ENCODE assay signal across 9 cellular contexts in the genomic region with DNA sequence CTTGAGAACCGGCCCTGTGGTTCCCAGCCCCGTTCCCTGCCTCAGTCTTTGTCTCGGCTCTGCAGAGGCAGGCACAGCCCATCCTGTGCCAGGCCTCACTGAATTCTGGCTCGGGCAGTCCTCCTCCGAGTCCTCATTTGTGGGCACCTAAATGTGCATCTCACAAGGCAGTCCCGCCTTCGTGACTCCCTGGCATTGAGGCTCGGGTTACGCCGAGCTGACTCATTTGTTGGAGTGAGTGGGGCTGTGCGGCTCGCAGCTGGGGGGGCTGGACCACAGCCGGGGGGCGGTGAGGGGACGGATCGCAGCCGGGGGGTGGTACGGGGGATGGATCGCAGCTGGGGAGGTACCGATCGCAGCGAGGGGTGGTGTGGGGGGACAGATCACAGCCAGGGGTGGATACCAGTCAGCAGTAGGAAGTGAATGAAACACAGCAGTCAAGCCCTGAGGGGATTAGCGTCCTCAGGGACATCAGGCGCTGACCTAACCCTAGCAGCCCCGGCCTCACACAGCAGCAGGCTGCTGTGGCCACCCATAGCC.
A peak's percentile ranks its signal among the peaks of the same experiment; 100 is the strongest.
DNase-seq lines count a peak whose midpoint lies in the region; ATAC-seq and TF ChIP-seq lines count a peak whose summit lies in the region.
"Had no signal": no experiment of that assay in that cellular context is flagged by ENCODE, and none has a peak within 500 bp of the region (broad histone marks: within the 10 kb centered on the region; RNA-seq: fewer than 3 reads in every experiment).

No MANE protein-coding gene starts in this region.

- WGBS in right lobe of liver (ENCODE audit: insufficient coverage, low coverage, low lambda C conversion rate, missing lambda C conversion rate): 75% methylated on average over 18 of the region's 25 CpGs
- WGBS in upper lobe of left lung, 2 donors: 64 to 77% methylated on average over 14 to 25 of the region's 25 CpGs

- peak; percentile 75 for DNase-seq in AG09319 (ENCODE audit: extremely low read depth, low read depth)
- peak; percentile 56 for DNase-seq in NCI-H128 (lab: John Stamatoyannopoulos, UW; ENCODE audit: unreplicated experiment)
- DNase-seq in cerebellar cortex (ENCODE audit: low spot score): peak; percentile 22
- DNase-seq in right lobe of liver: peak in 2 of 3 donors; percentile 20 to 42
- DNase-seq in upper lobe of left lung: peak in 1 of 2 donors; percentile 84
- no peak for DNase-seq in left lobe of liver (ENCODE audit: low spot score)
- no peak for DNase-seq in CD14-positive monocyte (ENCODE audit: low spot score)
- DNase-seq: activated naive CD8-positive, alpha-beta T cell treated with anti-CD3 and anti-CD28 coated beads, Interleukin-2, amount 10 ng/mL, durations not matched to agents 7 days and 5 days had no signal

- H3K9me3 Mint-ChIP-seq in CD14-positive monocyte: peaks cover 0 to 3% (median 0%) of the 10 kb centered on the region in 7 donors

- no peaks in the 10 kb centered on the region for H3K9me3 ChIP-seq in right lobe of liver
- H3K9me3 ChIP-seq in upper lobe of left lung: no peaks in the 10 kb centered on the region

- H3K27ac ChIP-seq in right lobe of liver (no peak overlapping the region), upper lobe of left lung (peak overlapping the region in 3 of 4 donors; percentile 53 to 77 (median 68))

- intact Hi-C loops in right lobe of liver (cut with DNase I): no loop called here
- intact Hi-C loops in CD14-positive monocyte (cut with micrococcal nuclease): no loop called here

- H3K4me3 ChIP-seq in right lobe of liver: no peak overlapping the region
- H3K4me3 ChIP-seq in upper lobe of left lung: no peak overlapping the region

- H3K27me3 ChIP-seq in right lobe of liver (no peaks in the 10 kb centered on the region), upper lobe of left lung (no peaks in the 10 kb centered on the region)

- H3K4me1 Mint-ChIP-seq in CD14-positive monocyte: no peaks in the 10 kb centered on the region
- H3K4me1 Mint-ChIP-seq: activated naive CD8-positive, alpha-beta T cell treated with anti-CD3 and anti-CD28 coated beads, Interleukin-2, amount 10 ng/mL, durations not matched to agents 7 days and 5 days had no signal

- no peak for TF ChIP-seq EP300 in upper lobe of left lung (IDR thresholded peaks at IDR 0.05)

- ATAC-seq in right lobe of liver: no peak
- ATAC-seq in upper lobe of left lung (ENCODE audit: low FRiP score in 2 of 2): peak in 1 of 2 donors; percentile 64
- no peak for ATAC-seq in left lobe of liver
- no peak for ATAC-seq in HG02678 (IDR thresholded peaks at IDR 0.05; ENCODE audit: unreplicated experiment)

- H3K4me3 Mint-ChIP-seq in CD14-positive monocyte: no peak overlapping the region
- H3K4me3 Mint-ChIP-seq: activated naive CD8-positive, alpha-beta T cell treated with anti-CD3 and anti-CD28 coated beads, Interleukin-2, amount 10 ng/mL, durations not matched to agents 7 days and 5 days had no signal

- H3K36me3 Mint-ChIP-seq in CD14-positive monocyte: peaks cover 66 to 96% of the 10 kb centered on the region in 2 donors
- H3K36me3 Mint-ChIP-seq: activated naive CD8-positive, alpha-beta T cell treated with anti-CD3 and anti-CD28 coated beads, Interleukin-2, amount 10 ng/mL, durations not matched to agents 7 days and 5 days had no signal

- no peaks in the 10 kb centered on the region for H3K4me1 ChIP-seq in right lobe of liver
- H3K4me1 ChIP-seq in upper lobe of left lung: peaks cover 3 to 20% (median 6%) of the 10 kb centered on the region in 4 donors

- H3K36me3 ChIP-seq in right lobe of liver (peaks cover 0 to 39% (median 15%) of the 10 kb centered on the region in 4 donors), upper lobe of left lung (peaks cover 0 to 79% (median 56%) of the 10 kb centered on the region in 4 donors)

- TF ChIP-seq POLR2A in right lobe of liver (IDR thresholded peaks at IDR 0.05): no peak
- TF ChIP-seq POLR2A in upper lobe of left lung (IDR thresholded peaks at IDR 0.05): no peak

- peak overlapping the region in 3 of 7 donors; percentile 38 to 59 (median 56) for H3K27ac Mint-ChIP-seq in CD14-positive monocyte
- H3K27ac Mint-ChIP-seq: activated naive CD8-positive, alpha-beta T cell treated with anti-CD3 and anti-CD28 coated beads, Interleukin-2, amount 10 ng/mL, durations not matched to agents 7 days and 5 days had no signal

- H3K27me3 Mint-ChIP-seq in CD14-positive monocyte (ENCODE audit: low read depth in 3 of 3): no peaks in the 10 kb centered on the region
- H3K27me3 Mint-ChIP-seq: activated naive CD8-positive, alpha-beta T cell treated with anti-CD3 and anti-CD28 coated beads, Interleukin-2, amount 10 ng/mL, durations not matched to agents 7 days and 5 days had no signal

- TF ChIP-seq CTCF in AG09319 (IDR thresholded peaks at IDR 0.05; ENCODE audit: low read depth, low read length) (no peak), right lobe of liver (IDR thresholded peaks at IDR 0.05) (no peak), upper lobe of left lung (IDR thresholded peaks at IDR 0.05) (no peak), CD14-positive monocyte (IDR thresholded peaks at IDR 0.05) (no peak)

Comparison
In these comparisons a context has a peak if more than half of its experiments do, and no peak if none do; other contexts are left out.
1. DNase-seq: peak in AG09319 (single experiment), NCI-H128 (single experiment), cerebellar cortex (single experiment) and right lobe of liver (2 of 3); none in left lobe of liver (single experiment) and CD14-positive monocyte (single experiment).
2. H3K27ac ChIP-seq: peak in upper lobe of left lung (3 of 4); none in right lobe of liver (0 of 3).